30 cellular contexts compared by ENCODE assay signal in the genomic region with DNA sequence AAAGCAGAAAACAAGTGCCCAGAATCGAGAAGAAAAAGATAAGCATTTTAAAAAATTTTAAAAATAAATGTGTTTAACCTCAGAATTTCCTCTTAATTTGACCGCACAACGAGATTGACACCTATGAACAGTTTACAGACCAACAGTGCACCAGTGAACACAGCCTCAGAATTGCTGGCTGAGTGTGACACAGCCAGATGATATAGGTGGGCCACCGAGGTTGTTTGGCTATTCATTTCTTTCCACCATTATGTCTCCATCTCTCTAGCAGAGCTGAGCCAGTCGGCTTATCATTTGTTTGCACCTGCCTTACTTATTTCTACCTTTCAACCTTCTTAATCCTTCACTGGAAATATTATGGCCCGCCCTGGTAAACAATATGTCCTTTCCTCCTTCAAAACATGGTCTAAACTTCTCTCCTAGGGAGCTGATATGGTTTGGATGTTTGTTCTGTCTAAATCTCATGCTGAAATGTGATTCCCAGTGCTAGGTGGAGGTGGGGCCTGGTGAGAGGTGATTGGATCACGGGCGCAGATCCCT.
"Had no signal": no experiment of that assay in that cellular context is flagged by ENCODE, and none has a peak within 500 bp of the region (broad histone marks: within the 10 kb centered on the region; RNA-seq: fewer than 3 reads in every experiment).

No MANE protein-coding gene starts in this region.

- H3K4me2 ChIP-seq: SK-N-SH had no signal

- H3K27ac Mint-ChIP-seq: activated B cell treated with CpG ODN at 0.5 μM for 24 hours; activated CD4-positive, alpha-beta memory T cell treated with anti-CD3 and anti-CD28 coated beads, Interleukin-2, amount 10 ng/mL, durations not matched to agents 7 days and 5 days; activated naive CD4-positive, alpha-beta T cell treated with anti-CD3 and anti-CD28 coated beads for 36 hours; activated naive CD4-positive, alpha-beta T cell treated with anti-CD3 and anti-CD28 coated beads, Interleukin-2, amount 50 U/mL, for 72 hours; activated T-helper 2 cell treated with anti-CD3 and anti-CD28 coated beads, Interferon-gamma antibody, Interleukin-2, Interleukin-4, amounts not matched to agents 10 μg/mL and 5 μg/mL and 100 μg/mL, durations not matched to agents 14 hours and 24 hours and 36 hours; T-cell had no signal

- ATAC-seq: activated naive CD4-positive, alpha-beta T cell treated with anti-CD3 and anti-CD28 coated beads, Interleukin-2, amount 50 U/mL, for 72 hours; body of pancreas; Panc1; T-cell had no signal

- H3K9me2 ChIP-seq: SK-N-SH had no signal

- H3K9me3 Mint-ChIP-seq: activated B cell treated with CpG ODN at 0.5 μM for 24 hours; activated CD4-positive, alpha-beta memory T cell treated with anti-CD3 and anti-CD28 coated beads, Interleukin-2, amount 10 ng/mL, durations not matched to agents 7 days and 5 days; activated T-helper 2 cell treated with anti-CD3 and anti-CD28 coated beads, Interferon-gamma antibody, Interleukin-2, Interleukin-4, amounts not matched to agents 10 μg/mL and 5 μg/mL and 100 μg/mL, durations not matched to agents 14 hours and 24 hours and 36 hours had no signal

- DNase-seq: activated B cell treated with CpG ODN at 0.5 μM for 24 hours; activated CD4-positive, alpha-beta memory T cell treated with anti-CD3 and anti-CD28 coated beads, Interleukin-2, amount 10 ng/mL, durations not matched to agents 7 days and 5 days; activated CD4-positive, alpha-beta T cell treated with anti-CD3 and anti-CD28 coated beads for 4 hours; activated CD4-positive, CD25-positive, alpha-beta regulatory T cell treated with anti-CD3 and anti-CD28 coated beads, Interleukin-2, amount 50 U/mL, for 72 hours; activated gamma-delta T cell; activated naive CD4-positive, alpha-beta T cell treated with anti-CD3 and anti-CD28 coated beads for 36 hours; activated T-cell treated with anti-CD3 and anti-CD28 coated beads, Interleukin-2, amount 50 U/mL, for 1 hour; adrenal gland; body of pancreas; caudate nucleus; cerebellar nuclear complex; Karpas-422; NCI-H1105; NCI-H1417 treated with DMSO at 0.1 percent for 48 hours; NCI-H187 treated with DMSO at 0.1 percent for 48 hours; NCI-H2081; NCI-H524; NCI-H69; SHP77; SK-N-SH; T-cell; T-helper 2 cell; T-helper 9 cell had no signal

- H3K27me3 Mint-ChIP-seq: activated B cell treated with CpG ODN at 0.5 μM for 24 hours; activated CD4-positive, alpha-beta memory T cell treated with anti-CD3 and anti-CD28 coated beads, Interleukin-2, amount 10 ng/mL, durations not matched to agents 7 days and 5 days; T-cell had no signal

- H3K4me1 ChIP-seq: adrenal gland, body of pancreas, breast epithelium, SJSA1 had no signal

- H3K9me3 ChIP-seq: adrenal gland, body of pancreas, breast epithelium, SJSA1, SK-N-SH had no signal

- H3K4me1 Mint-ChIP-seq: activated B cell treated with CpG ODN at 0.5 μM for 24 hours, T-cell had no signal

- H3K4me3 ChIP-seq: adrenal gland, body of pancreas, breast epithelium, SJSA1 had no signal

- H3K4me3 Mint-ChIP-seq: activated B cell treated with CpG ODN at 0.5 μM for 24 hours; activated CD4-positive, alpha-beta memory T cell treated with anti-CD3 and anti-CD28 coated beads, Interleukin-2, amount 10 ng/mL, durations not matched to agents 7 days and 5 days; activated naive CD4-positive, alpha-beta T cell treated with anti-CD3 and anti-CD28 coated beads for 36 hours; T-cell had no signal

- FAIRE-seq: astrocyte had no signal

- H3K9ac ChIP-seq: SK-N-SH had no signal

- H3K27me3 ChIP-seq: adrenal gland, body of pancreas, breast epithelium, SJSA1 had no signal

- H3K36me3 ChIP-seq: adrenal gland, breast epithelium, SJSA1 had no signal

- H3K36me3 Mint-ChIP-seq: activated naive CD4-positive, alpha-beta T cell treated with anti-CD3 and anti-CD28 coated beads, Interleukin-2, amount 50 U/mL, for 72 hours; T-cell had no signal

- H3K27ac ChIP-seq: adrenal gland, body of pancreas, breast epithelium, SJSA1, VCaP had no signal
